Comparison of ENCODE assay signal across 13 cellular contexts in genomic region chr16:86590501-86591144, GRCh38. TPM values are rescaled to one million over a fixed set of nuclear protein-coding genes. Genes with fewer than 3 reads are reported as not detected.
DNase-seq lines count a peak whose midpoint lies in the region; ATAC-seq, FAIRE-seq and TF ChIP-seq lines count a peak whose summit lies in the region.
"Had no signal": no experiment of that assay in that cellular context is flagged by ENCODE, and none has a peak within 500 bp of the region (broad histone marks: within the 10 kb centered on the region; RNA-seq: fewer than 3 reads in every experiment).

No MANE protein-coding gene starts in this region.

- H4K20me1 ChIP-seq in endothelial cell of umbilical vein (replicated peaks; ENCODE audit: control insufficient read depth, extremely low read depth, insufficient read depth, low read length) = no peaks in the 10 kb centered on the region

- H3K27ac ChIP-seq in Panc1 (ENCODE audit: low read length) = peak overlapping the region; percentile 61
- H3K27ac ChIP-seq in endothelial cell of umbilical vein (ENCODE audit: insufficient read depth, low read depth, low read length) = peak overlapping the region; percentile 54

- TF ChIP-seq POLR2A in endothelial cell of umbilical vein (IDR thresholded peaks at IDR 0.05; ENCODE audit: low read depth, low read length) = no peak

- CTCF ChIA-PET in Panc1 (lab: Charles Lee) = no interaction called here
- CTCF ChIA-PET in endothelial cell of umbilical vein (lab: Charles Lee) = interaction anchor here (0.6 to 1.1 kb wide), 7 partner anchors 10 to 472 kb away, joined by 3 to 4 read pairs (median 3); no protein-coding TSS in a partner anchor

- no peaks in the 10 kb centered on the region for H3K9me3 ChIP-seq in Panc1 (ENCODE audit: control insufficient read depth, insufficient read depth, low read depth, low read length)
- no peaks in the 10 kb centered on the region for H3K9me3 ChIP-seq in endothelial cell of umbilical vein (replicated peaks; ENCODE audit: control insufficient read depth, insufficient read depth, low read length)
- H3K9me3 ChIP-seq: stomach had no signal

- no peaks in the 10 kb centered on the region for H3K27me3 ChIP-seq in Panc1 (ENCODE audit: control insufficient read depth, insufficient read depth, low read length)
- no peaks in the 10 kb centered on the region for H3K27me3 ChIP-seq in endothelial cell of umbilical vein (ENCODE audit: control insufficient read depth in 2 of 2, insufficient read depth in 2 of 2, low read length in 2 of 2)

- POLR2A ChIA-PET in Panc1 (lab: Charles Lee) (no interaction called here), endothelial cell of umbilical vein (lab: Charles Lee) (interaction anchor here (1.0 kb wide), 1 partner anchor 15 kb away, joined by 6 read pairs; no protein-coding TSS in a partner anchor)

- peak; percentile 91 for FAIRE-seq in endothelial cell of umbilical vein (lab: Jason Lieb, UNC)

- intact Hi-C loops in Panc1 (cut with micrococcal nuclease; ENCODE audit: unreplicated experiment) = no loop called here
- intact Hi-C loops in endothelial cell of umbilical vein (cut with micrococcal nuclease) = no loop called here

- no peak overlapping the region for H3K4me2 ChIP-seq in endothelial cell of umbilical vein (ENCODE audit: insufficient read depth, low read length)

- ATAC-seq in Panc1 (peak; percentile 89), HG02852 (IDR thresholded peaks at IDR 0.05; ENCODE audit: unreplicated experiment) (no peak), GM21717 (IDR thresholded peaks at IDR 0.05; ENCODE audit: unreplicated experiment) (no peak)
- ATAC-seq: activated CD4-positive, alpha-beta T cell treated with anti-CD3 and anti-CD28 coated beads for 36 hours had no signal

- no peak overlapping the region for H3K9ac ChIP-seq in endothelial cell of umbilical vein (replicated peaks; ENCODE audit: extremely low read depth, insufficient read depth, low read length)

- peaks cover 19% of the 10 kb centered on the region for H3K4me1 ChIP-seq in Panc1 (ENCODE audit: control insufficient read depth, insufficient read depth, low read length)
- peaks cover 24% of the 10 kb centered on the region for H3K4me1 ChIP-seq in endothelial cell of umbilical vein (ENCODE audit: control insufficient read depth, extremely low read depth, insufficient read depth, low read length)

- in situ Hi-C loops in Panc1 (cut with HindIII; ENCODE audit: low pct_unique_long_range_greater_than_20kb, low sequenced_read_pairs) = no loop called here

- DNase-seq in Daoy (ENCODE audit: low read depth) = peak; percentile 81
- no peak for DNase-seq in Panc1 (ENCODE audit: low read depth, low spot score)
- DNase-seq in endothelial cell of umbilical vein (ENCODE audit: low read depth, low spot score) = peak; percentile 63
- DNase-seq in renal cortical epithelial cell (ENCODE audit: low read depth) = peak; percentile 92
- DNase-seq in stimulated activated CD4-positive, alpha-beta T cell treated with anti-CD3 and anti-CD28 coated beads, Interleukin-2, amount 100 ng/mL, for 24 hours = no peak
- DNase-seq in mucosa of gallbladder (ENCODE audit: low spot score) = no peak
- DNase-seq: activated CD4-positive, alpha-beta T cell treated with anti-CD3 and anti-CD28 coated beads for 36 hours; COR-L47; midbrain; retina; stomach had no signal

- H3K36me3 ChIP-seq in Panc1 (ENCODE audit: control insufficient read depth, insufficient read depth, low read length) = no peaks in the 10 kb centered on the region
- H3K36me3 ChIP-seq in endothelial cell of umbilical vein (ENCODE audit: control insufficient read depth in 2 of 2, extremely low read depth in 1 of 2, insufficient read depth in 2 of 2, low read length in 2 of 2) = no peaks in the 10 kb centered on the region
- H3K36me3 ChIP-seq: stomach had no signal

- H2AFZ ChIP-seq in endothelial cell of umbilical vein (ENCODE audit: low read depth, low read length) = no peak overlapping the region

- TF ChIP-seq CTCF in Panc1 (IDR thresholded peaks at IDR 0.05) = no peak
- TF ChIP-seq CTCF in endothelial cell of umbilical vein (IDR thresholded peaks at IDR 0.05; ENCODE audit: extremely low read depth in 1 of 2, insufficient read depth in 1 of 2, low read depth in 1 of 2, low read length in 2 of 2) = no peak

- dilution Hi-C loops in endothelial cell of umbilical vein (cut with MboI; ENCODE audit: extremely low pct_ligation_motif_present, low sequenced_read_pairs) = no loop called here

- H3K79me2 ChIP-seq in endothelial cell of umbilical vein (ENCODE audit: control insufficient read depth, insufficient read depth, low read length) = no peaks in the 10 kb centered on the region

- H3K4me3 ChIP-seq in Panc1 (ENCODE audit: low read depth in 2 of 2, low read length in 2 of 2) (no peak overlapping the region), endothelial cell of umbilical vein (replicated peaks in 1 of 3; ENCODE audit: insufficient read depth in 1 of 3, low read depth in 1 of 3, low read length in 3 of 3) (no peak overlapping the region)
- H3K4me3 ChIP-seq: stomach had no signal

- no peaks in the 10 kb centered on the region for H3K9me1 ChIP-seq in endothelial cell of umbilical vein (replicated peaks; ENCODE audit: control insufficient read depth, extremely low read depth, insufficient read depth, low read length)

- BruUV-seq in Panc1 (replicated peaks; lab: Mats Ljungman, UMichigan) = no TSS peak
- BruUV-seq in endothelial cell of umbilical vein (replicated peaks; lab: Mats Ljungman, UMichigan) = no TSS peak

TF ChIP-seq in endothelial cell of umbilical vein, 7 proteins besides CTCF, POLR2A, EP300 and RAD21:
- TF ChIP-seq MYC (IDR thresholded peaks at IDR 0.05; ENCODE audit: low read depth, low read length) (no peak), EZH2 (IDR thresholded peaks at IDR 0.05; ENCODE audit: borderline replicate concordance, low read depth, low read length, severe bottlenecking) (no peak), GATA2 (IDR thresholded peaks at IDR 0.05; ENCODE audit: insufficient read depth, insufficient read length, low read depth, low read length) (no peak), JUN (IDR thresholded peaks at IDR 0.05; ENCODE audit: borderline replicate concordance, insufficient read depth, insufficient read length, low read depth) (peak; percentile 37), FOS (IDR thresholded peaks at IDR 0.05; ENCODE audit: borderline replicate concordance, insufficient read depth, low read length) (peak; percentile 58), POLR2AphosphoS5 (IDR thresholded peaks at IDR 0.05; ENCODE audit: insufficient read depth, low read depth, low read length) (no peak), MAX (IDR thresholded peaks at IDR 0.05; ENCODE audit: insufficient read depth, insufficient read length) (no peak)

RNA-seq across cellular contexts. Expression of gene FOXL1, which starts 12.3 kb away (rescaled TPM):
- 4.9 and 5.0 TPM in 2 replicates for total RNA-seq in Daoy (2014; rRNA removed; shearing (Covaris generic))
- 9.3 TPM for total RNA-seq in Panc1 (2021; ENCODE audit: unreplicated experiment)
- 22.1 TPM for polyA plus RNA-seq in Panc1 (2012; ENCODE audit: insufficient read length)
- total RNA-seq in endothelial cell of umbilical vein = 3.8 and 4.2 TPM in 2 replicates
- polyA plus RNA-seq in endothelial cell of umbilical vein = 2.8 and 3.2 TPM in 2 replicates
- 1.0 and 1.5 TPM in 2 replicates for polyA plus RNA-seq in endothelial cell of umbilical vein (2011; cell fraction: cytosol; rRNA removed)
- polyA plus RNA-seq in endothelial cell of umbilical vein (2011; cell fraction: nucleus; rRNA removed) = 1.8 and 3.0 TPM in 2 replicates
- 1.1 and 1.4 TPM in 2 replicates for polyA plus RNA-seq in endothelial cell of umbilical vein (2012)
- polyA minus RNA-seq in endothelial cell of umbilical vein = 0.78 and 0.98 TPM in 2 replicates
- polyA minus RNA-seq in endothelial cell of umbilical vein (2011; cell fraction: cytosol; rRNA and poly(A)+ RNA removed) = 2.5 TPM
- 1.9 and 4.6 TPM in 2 replicates for polyA minus RNA-seq in endothelial cell of umbilical vein (2011; cell fraction: nucleus; rRNA and poly(A)+ RNA removed)
- total RNA-seq in renal cortical epithelial cell = 0.25 and 2.1 TPM in 2 replicates
- total RNA-seq in mucosa of gallbladder = 8.2 TPM
- total RNA-seq: activated CD4-positive, alpha-beta T cell treated with anti-CD3 and anti-CD28 coated beads for 36 hours had no signal

RNA-seq across cellular contexts. Expression of gene FOXC2, which starts 24.0 kb away (rescaled TPM):
- total RNA-seq in Daoy (2014; rRNA removed; shearing (Covaris generic)) = 4.6 and 5.4 TPM in 2 replicates
- total RNA-seq in Panc1 (2021; ENCODE audit: unreplicated experiment) (14.9 TPM), endothelial cell of umbilical vein (44.0 and 47.0 TPM in 2 replicates), renal cortical epithelial cell (0.17 and 0.35 TPM in 2 replicates), mucosa of gallbladder (0.92 TPM)
- 19.8 TPM for polyA plus RNA-seq in Panc1 (2012; ENCODE audit: insufficient read length)
- polyA plus RNA-seq in endothelial cell of umbilical vein = 7.2 and 7.7 TPM in 2 replicates
- 7.2 and 7.9 TPM in 2 replicates for polyA plus RNA-seq in endothelial cell of umbilical vein (2011; cell fraction: cytosol; rRNA removed)
- polyA plus RNA-seq in endothelial cell of umbilical vein (2011; cell fraction: nucleus; rRNA removed) = 8.5 and 9.7 TPM in 2 replicates
- 54.1 and 60.0 TPM in 2 replicates for polyA plus RNA-seq in endothelial cell of umbilical vein (2012)
- polyA minus RNA-seq in endothelial cell of umbilical vein = 3.8 and 6.0 TPM in 2 replicates
- 3.3 TPM for polyA minus RNA-seq in endothelial cell of umbilical vein (2011; cell fraction: cytosol; rRNA and poly(A)+ RNA removed)
- 9.2 and 14.3 TPM in 2 replicates for polyA minus RNA-seq in endothelial cell of umbilical vein (2011; cell fraction: nucleus; rRNA and poly(A)+ RNA removed)
- total RNA-seq: activated CD4-positive, alpha-beta T cell treated with anti-CD3 and anti-CD28 coated beads for 36 hours had no signal

RNA-seq across cellular contexts. Expression of gene MTHFSD, which starts 35.6 kb away (rescaled TPM):
- 6.5 and 13.9 TPM in 2 replicates for total RNA-seq in Daoy (2014; rRNA removed; shearing (Covaris generic))
- 16.5 TPM for total RNA-seq in Panc1 (2021; ENCODE audit: unreplicated experiment)
- polyA plus RNA-seq in Panc1 (2012; ENCODE audit: insufficient read length) = 9.5 TPM
- 21.1 and 23.2 TPM in 2 replicates for total RNA-seq in endothelial cell of umbilical vein
- 16.7 and 17.8 TPM in 2 replicates for polyA plus RNA-seq in endothelial cell of umbilical vein
- polyA plus RNA-seq in endothelial cell of umbilical vein (2011; cell fraction: cytosol; rRNA removed) = 6.9 and 9.6 TPM in 2 replicates
- 67.5 and 76.2 TPM in 2 replicates for polyA plus RNA-seq in endothelial cell of umbilical vein (2011; cell fraction: nucleus; rRNA removed)
- polyA plus RNA-seq in endothelial cell of umbilical vein (2012) = 17.6 and 21.9 TPM in 2 replicates
- polyA minus RNA-seq in endothelial cell of umbilical vein = 20.2 and 21.4 TPM in 2 replicates
- 7.2 TPM for polyA minus RNA-seq in endothelial cell of umbilical vein (2011; cell fraction: cytosol; rRNA and poly(A)+ RNA removed)
- 27.4 and 36.6 TPM in 2 replicates for polyA minus RNA-seq in endothelial cell of umbilical vein (2011; cell fraction: nucleus; rRNA and poly(A)+ RNA removed)
- 7.5 and 18.5 TPM in 2 replicates for total RNA-seq in renal cortical epithelial cell
- 29.0 TPM for total RNA-seq in mucosa of gallbladder

Comparison
In these comparisons a context has a peak if more than half of its experiments do, and no peak if none do; other contexts are left out.
1. DNase-seq: peak in Daoy (single experiment), endothelial cell of umbilical vein (single experiment) and renal cortical epithelial cell (single experiment); none in Panc1 (single experiment), stimulated activated CD4-positive, alpha-beta T cell treated with anti-CD3 and anti-CD28 coated beads, Interleukin-2, amount 100 ng/mL, for 24 hours (0 of 2) and mucosa of gallbladder (single experiment).